8 cellular contexts compared by ENCODE assay signal in genomic region chr3:15858547-15859506, GRCh38.
DNase-seq lines count a peak whose midpoint lies in the region; ATAC-seq, FAIRE-seq and TF ChIP-seq lines count a peak whose summit lies in the region.

No MANE protein-coding gene starts in this region.

- H3K36me3 Mint-ChIP-seq in IgD-negative memory B cell: peaks cover 2% of the 10 kb centered on the region

- H3K27me3 ChIP-seq in bronchial epithelial cell (ENCODE audit: control insufficient read depth, insufficient read depth, low read length): no peaks in the 10 kb centered on the region

- no peaks in the 10 kb centered on the region for H3K9me3 Mint-ChIP-seq in IgD-negative memory B cell

- peak; percentile 74 for ATAC-seq in GM21576 (IDR thresholded peaks at IDR 0.05; ENCODE audit: unreplicated experiment)
- peak; percentile 86 for ATAC-seq in left lobe of liver

- H3K27me3 Mint-ChIP-seq in IgD-negative memory B cell: no peaks in the 10 kb centered on the region

- H3K4me3 ChIP-seq in GM08714 (ENCODE audit: low read length) (peak overlapping the region; percentile 89), bronchial epithelial cell (ENCODE audit: low read depth, low read length) (peak overlapping the region; percentile 90)

- H3K36me3 ChIP-seq in bronchial epithelial cell (ENCODE audit: control insufficient read depth, insufficient read depth, low read length): no peaks in the 10 kb centered on the region

- H3K4me1 Mint-ChIP-seq in IgD-negative memory B cell: peaks cover 11 to 34% (median 26%) of the 10 kb centered on the region in 3 donors

- DNase-seq in UCSD-AML1 (lab: John Stamatoyannopoulos, UW; ENCODE audit: unreplicated experiment) (peak; percentile 55), bronchial epithelial cell (ENCODE audit: low read depth) (peak; percentile 22), left lobe of liver (ENCODE audit: low spot score) (peak; percentile 93), NCI-H2107 (lab: John Stamatoyannopoulos, UW) (no peak)
- DNase-seq in stimulated activated CD4-positive, alpha-beta T cell treated with anti-CD3 and anti-CD28 coated beads, Interleukin-4, amount 100 ng/mL, for 1 hour: peak; percentile 61

- no peak for TF ChIP-seq CTCF in bronchial epithelial cell (IDR thresholded peaks at IDR 0.05; ENCODE audit: insufficient read depth, low read length, severe bottlenecking)

- peak overlapping the region; percentile 88 to 98 (median 93) for H3K4me3 Mint-ChIP-seq in IgD-negative memory B cell

- peak overlapping the region; percentile 90 to 92 (median 90) for H3K27ac Mint-ChIP-seq in IgD-negative memory B cell

- no peak for FAIRE-seq in bronchial epithelial cell (lab: Jason Lieb, UNC)
